8 cellular contexts compared by ENCODE assay signal in the genomic region with DNA sequence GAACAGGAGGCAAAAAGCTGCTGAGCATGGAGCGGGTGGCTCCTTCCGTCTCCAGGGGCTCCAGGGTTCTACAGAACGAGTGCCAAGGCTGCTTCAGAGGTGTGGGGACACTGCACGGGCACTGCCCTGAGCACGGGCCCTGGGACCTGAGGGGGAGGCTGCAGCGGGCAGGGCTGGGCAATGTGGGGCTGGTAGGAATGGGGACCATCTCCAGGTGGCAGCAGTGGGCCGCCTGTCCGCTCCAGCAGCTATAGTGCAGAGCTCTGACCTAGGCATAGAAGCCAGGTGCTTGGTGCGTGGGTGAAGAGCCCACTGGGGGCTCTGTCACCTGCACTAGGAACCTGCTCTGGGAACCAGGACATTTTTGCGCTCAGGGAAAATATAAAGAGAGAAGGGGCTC. TPM values are rescaled to one million over a fixed set of nuclear protein-coding genes. Genes with fewer than 3 reads are reported as not detected.
A peak's percentile ranks its signal among the peaks of the same experiment; 100 is the strongest.
DNase-seq lines count a peak whose midpoint lies in the region; ATAC-seq and FAIRE-seq lines count a peak whose summit lies in the region.

No MANE protein-coding gene starts in this region.

- H4K8ac ChIP-seq in mesendoderm (ENCODE audit: low read depth, low read length), result no peak overlapping the region

- no peaks in the 10 kb centered on the region for H3K27me3 ChIP-seq in mesendoderm (ENCODE audit: insufficient read depth, low read length, poor library complexity)

- no peak overlapping the region for H3K27ac ChIP-seq in mesendoderm (ENCODE audit: low read depth, low read length)

- no peak overlapping the region for H3K4me2 ChIP-seq in mesendoderm (ENCODE audit: low read length)

- no peak overlapping the region for H2BK120ac ChIP-seq in mesendoderm (ENCODE audit: low read depth, low read length)

- peaks cover 4% of the 10 kb centered on the region for H3K4me1 ChIP-seq in mesendoderm (ENCODE audit: control insufficient read depth, low read depth, low read length)

- DNase-seq in NCI-H748 (lab: John Stamatoyannopoulos, UW; ENCODE audit: unreplicated experiment) (peak; percentile 33), NCI-H748 treated with DMSO at 0.1 percent for 48 hours (lab: John Stamatoyannopoulos, UW) (no peak), HuH-7 (ENCODE audit: low spot score) (peak; percentile 61), mesendoderm (peak; percentile 48), cortex of kidney (lab: John Stamatoyannopoulos, UW) (no peak), HTR-8/SVneo (ENCODE audit: insufficient read length, low spot score) (no peak)

- no peak overlapping the region for H3K4me3 Mint-ChIP-seq in activated naive CD4-positive, alpha-beta T cell treated with anti-CD3 and anti-CD28 coated beads, Interleukin-2, amount 50 U/mL, for 24 hours

- H2AK5ac ChIP-seq in mesendoderm (ENCODE audit: low read length), result no peak overlapping the region

- peaks cover 39% of the 10 kb centered on the region for H3K4me1 Mint-ChIP-seq in activated naive CD4-positive, alpha-beta T cell treated with anti-CD3 and anti-CD28 coated beads, Interleukin-2, amount 50 U/mL, for 24 hours

- H2BK15ac ChIP-seq in mesendoderm (replicated peaks; ENCODE audit: low read depth), result no peak overlapping the region

- peaks cover 16% of the 10 kb centered on the region for H3K36me3 ChIP-seq in mesendoderm (ENCODE audit: control insufficient read depth, insufficient read depth, low read length)

- no peak overlapping the region for H3K4me3 ChIP-seq in mesendoderm (ENCODE audit: low read length)

- no peak overlapping the region for H3K18ac ChIP-seq in mesendoderm (ENCODE audit: low read length)

- H3K79me1 ChIP-seq in mesendoderm (ENCODE audit: low read length), result peaks cover 26% of the 10 kb centered on the region

- no peak overlapping the region for H3K4ac ChIP-seq in mesendoderm (ENCODE audit: low read depth, low read length)

- FAIRE-seq in HTR-8/SVneo (lab: Jason Lieb, UNC), result no peak

- H3K27ac Mint-ChIP-seq in activated naive CD4-positive, alpha-beta T cell treated with anti-CD3 and anti-CD28 coated beads, Interleukin-2, amount 50 U/mL, for 24 hours, result peak overlapping the region; percentile 91

- no peak overlapping the region for H4K5ac ChIP-seq in mesendoderm (ENCODE audit: low read length)

- H3K79me2 ChIP-seq in mesendoderm (ENCODE audit: control insufficient read depth, insufficient read depth, low read length), result peaks cover 32% of the 10 kb centered on the region

- no peaks in the 10 kb centered on the region for H3K27me3 Mint-ChIP-seq in activated naive CD4-positive, alpha-beta T cell treated with anti-CD3 and anti-CD28 coated beads, Interleukin-2, amount 50 U/mL, for 24 hours

- H3K9ac ChIP-seq in mesendoderm (ENCODE audit: low read length), result no peak overlapping the region

- no peaks in the 10 kb centered on the region for H3K9me3 Mint-ChIP-seq in activated naive CD4-positive, alpha-beta T cell treated with anti-CD3 and anti-CD28 coated beads, Interleukin-2, amount 50 U/mL, for 24 hours

- H3K56ac ChIP-seq in mesendoderm (ENCODE audit: low read length), result no peak overlapping the region

- WGBS in mesendoderm (ENCODE audit: extremely low coverage, insufficient coverage, low lambda C conversion rate), result no CpG with 5 or more reads among the region's 10 CpGs

- no peak for ATAC-seq in GM21737 (IDR thresholded peaks at IDR 0.05; ENCODE audit: unreplicated experiment)

- no peak overlapping the region for H2BK5ac ChIP-seq in mesendoderm (ENCODE audit: low read length)

- peaks cover 3% of the 10 kb centered on the region for H3K36me3 Mint-ChIP-seq in activated naive CD4-positive, alpha-beta T cell treated with anti-CD3 and anti-CD28 coated beads, Interleukin-2, amount 50 U/mL, for 24 hours

- H3K23ac ChIP-seq in mesendoderm (ENCODE audit: low read length), result no peak overlapping the region

RNA-seq across cellular contexts. Expression of a gene that starts 22.3 kb away (rescaled TPM):
- 50.1 TPM for polyA plus RNA-seq in mesendoderm (2013, experiment 1 of 2)
- polyA plus RNA-seq in mesendoderm (2013, experiment 2 of 2), result 51.3 TPM

RNA-seq across cellular contexts. Expression of a gene that starts 24.4 kb away (rescaled TPM):
- 9.6 TPM for polyA plus RNA-seq in mesendoderm (2013, experiment 1 of 2)
- polyA plus RNA-seq in mesendoderm (2013, experiment 2 of 2), result 9.2 TPM

RNA-seq across cellular contexts. Expression of a gene that starts 38.8 kb away (rescaled TPM):
- polyA plus RNA-seq in mesendoderm (2013, experiment 1 of 2), result 7.8 TPM
- 7.4 TPM for polyA plus RNA-seq in mesendoderm (2013, experiment 2 of 2)

Comparison
In these comparisons a context has a peak if more than half of its experiments do, and no peak if none do; other contexts are left out.
1. DNase-seq: peak in NCI-H748 (single experiment), HuH-7 (single experiment) and mesendoderm (single experiment); none in NCI-H748 treated with DMSO at 0.1 percent for 48 hours (single experiment), cortex of kidney (single experiment) and HTR-8/SVneo (single experiment).